In the genomic region with DNA sequence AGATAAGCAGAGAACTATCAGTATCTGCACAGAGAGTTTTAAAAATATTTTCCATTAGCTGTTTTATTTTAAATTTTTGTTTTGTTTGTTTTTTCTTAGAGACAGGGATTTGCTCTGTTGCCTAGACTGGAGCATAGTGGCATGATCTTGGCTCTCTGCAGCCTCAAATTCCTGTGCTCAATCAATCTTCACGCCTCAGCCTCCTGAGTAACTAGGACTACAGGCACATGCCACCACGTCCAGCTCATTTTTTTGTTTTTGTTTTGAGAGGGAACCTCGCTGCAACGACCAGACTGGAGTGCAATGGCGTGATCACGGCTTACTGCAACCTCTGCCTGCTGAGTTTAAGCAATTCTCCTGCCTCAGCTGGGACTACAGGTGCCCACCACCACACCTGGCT, we compare ENCODE assay signal across 20 cellular contexts.
DNase-seq lines count a peak whose midpoint lies in the region; ATAC-seq, FAIRE-seq and TF ChIP-seq lines count a peak whose summit lies in the region.
"Had no signal": no experiment of that assay in that cellular context is flagged by ENCODE, and none has a peak within 500 bp of the region (broad histone marks: within the 10 kb centered on the region; RNA-seq: fewer than 3 reads in every experiment).

No MANE protein-coding gene starts in this region.

- no peaks in the 10 kb centered on the region for H3K79me2 ChIP-seq in neural progenitor cell (ENCODE audit: low read depth)

- H3K4me3 ChIP-seq in neural progenitor cell = no peak overlapping the region
- H3K4me3 ChIP-seq: HAP-1, K562 had no signal

- H3F3A ChIP-seq in neural progenitor cell (ENCODE audit: low read depth) = no peaks in the 10 kb centered on the region

- no peaks in the 10 kb centered on the region for H3K9me3 ChIP-seq in neural progenitor cell (ENCODE audit: low read depth)
- H3K9me3 ChIP-seq: Caco-2, HAP-1 had no signal

- H3K27ac ChIP-seq in neural progenitor cell = no peak overlapping the region
- H3K27ac ChIP-seq: C4-2B, HL-60 had no signal

- peak; percentile 10 for DNase-seq in M059J (ENCODE audit: low read depth)
- DNase-seq in glomerular visceral epithelial cell (ENCODE audit: extremely low spot score) = peak; percentile 63
- no peak for DNase-seq in neural progenitor cell (ENCODE audit: low spot score)
- no peak for DNase-seq in H54 (ENCODE audit: insufficient read length, low spot score)
- DNase-seq in NCI-H146 (lab: John Stamatoyannopoulos, UW) = no peak
- DNase-seq: AML-193; Caco-2; CD4-positive, alpha-beta T cell; DMS153; DMS79; GDM1; GOT3 had no signal

- no peaks in the 10 kb centered on the region for H3K36me3 ChIP-seq in neural progenitor cell
- H3K36me3 ChIP-seq: HAP-1 had no signal

- peak overlapping the region; percentile 17 for H2AFZ ChIP-seq in neural progenitor cell (replicated peaks)

- H3K4me1 ChIP-seq in neural progenitor cell = no peaks in the 10 kb centered on the region
- H3K4me1 ChIP-seq: Caco-2, HAP-1 had no signal

- H3K27me3 Mint-ChIP-seq in neural progenitor cell (ENCODE audit: insufficient read depth, low read depth) = no peaks in the 10 kb centered on the region

- no peak overlapping the region for H3K4me3 Mint-ChIP-seq in neural progenitor cell
- H3K4me3 Mint-ChIP-seq: CD4-positive, alpha-beta T cell had no signal

- no peak for FAIRE-seq in H54 (lab: Jason Lieb, UNC)
- FAIRE-seq: A204.1, GM12892, GM18507, K562 had no signal

- no peak for ATAC-seq in GM18520 (IDR thresholded peaks at IDR 0.05; ENCODE audit: unreplicated experiment)
- ATAC-seq: K562 had no signal

- no peak overlapping the region for H3K9ac ChIP-seq in neural progenitor cell

- H3K36me3 Mint-ChIP-seq in neural progenitor cell = no peaks in the 10 kb centered on the region

- no peaks in the 10 kb centered on the region for H4K20me1 ChIP-seq in neural progenitor cell (ENCODE audit: low read depth)

- no peak for TF ChIP-seq CTCF in neural progenitor cell (IDR thresholded peaks at IDR 0.05)

- H3K9me3 Mint-ChIP-seq in neural progenitor cell = no peaks in the 10 kb centered on the region
- H3K9me3 Mint-ChIP-seq: CD4-positive, alpha-beta T cell had no signal

- H3K27ac Mint-ChIP-seq in neural progenitor cell = no peak overlapping the region
- H3K27ac Mint-ChIP-seq: CD4-positive, alpha-beta T cell had no signal

- no peaks in the 10 kb centered on the region for H3K27me3 ChIP-seq in neural progenitor cell

- H3K4me2 ChIP-seq in neural progenitor cell = no peak overlapping the region

- no peaks in the 10 kb centered on the region for H3K4me1 Mint-ChIP-seq in neural progenitor cell

- no peak for TF ChIP-seq POLR2A in H54 (IDR thresholded peaks at IDR 0.05; ENCODE audit: low read depth, low read length)

Comparison
In these comparisons a context has a peak if more than half of its experiments do, and no peak if none do; other contexts are left out.
1. DNase-seq: peak in M059J (single experiment) and glomerular visceral epithelial cell (single experiment); none in neural progenitor cell (single experiment), H54 (single experiment) and NCI-H146 (single experiment).